8 cellular contexts compared by ENCODE assay signal in genomic region chr4:184281231-184282139, GRCh38.
DNase-seq lines count a peak whose midpoint lies in the region; ATAC-seq, FAIRE-seq and TF ChIP-seq lines count a peak whose summit lies in the region.

No MANE protein-coding gene starts in this region.

- no peaks in the 10 kb centered on the region for H3K79me2 ChIP-seq in HepG2 (ENCODE audit: insufficient read depth, low read length)

- in situ Hi-C loops in HepG2 (cut with HindIII; ENCODE audit: extremely low pct_ligation_motif_present, low pct_unique_long_range_greater_than_20kb) = no loop called here

- peaks cover 13% of the 10 kb centered on the region; the same call in 1 of the 2 replicates for H3K9me3 ChIP-seq in HepG2 (ENCODE audit: low read length)
- H3K9me3 ChIP-seq in right lobe of liver = no peaks in the 10 kb centered on the region
- no peaks in the 10 kb centered on the region for H3K9me3 ChIP-seq in upper lobe of left lung

- 0 out of 2 replicates have a peak overlapping the region, but pooled peaks have one; percentile 29 for H3K4me2 ChIP-seq in HepG2 (ENCODE audit: low read depth, low read length)

- no peaks in the 10 kb centered on the region for H3K27me3 ChIP-seq in HepG2 (ENCODE audit: control insufficient read depth in 1 of 2, insufficient read depth in 2 of 2, low read length in 2 of 2)
- no peaks in the 10 kb centered on the region for H3K27me3 ChIP-seq in right lobe of liver
- no peaks in the 10 kb centered on the region for H3K27me3 ChIP-seq in upper lobe of left lung

- ATAC-seq in HepG2 (no peak), right lobe of liver (no peak), HG03097 (IDR thresholded peaks at IDR 0.05; ENCODE audit: low FRiP score, unreplicated experiment) (peak; percentile 29), upper lobe of left lung (ENCODE audit: low FRiP score in 2 of 2) (no peak)
- peak; percentile 25 to 56 for ATAC-seq in activated naive CD4-positive, alpha-beta T cell treated with anti-CD3 and anti-CD28 coated beads, Interleukin-2, amount 50 U/mL, for 72 hours

- CTCF ChIA-PET in HepG2 (lab: Yijun Ruan, JAX; ENCODE audit: low intra/inter-chr PET ratio, low total read pairs) = no interaction called here
- CTCF ChIA-PET in HEK293T (lab: Yijun Ruan, JAX) = interaction anchor here (0.6 to 2.0 kb wide), 2 partner anchors 17 to 561 kb away, joined by 5 to 6 read pairs; no protein-coding TSS in a partner anchor

- 48% methylated on average over 12 of the region's 12 CpGs for WGBS in HepG2 (ENCODE audit: low lambda C conversion rate)
- WGBS in right lobe of liver (ENCODE audit: insufficient coverage, low coverage, low lambda C conversion rate, missing lambda C conversion rate) = 69% methylated on average over 8 of the region's 12 CpGs
- 68 to 80% methylated on average over 12 of the region's 12 CpGs for WGBS in upper lobe of left lung, 2 donors

- no peak overlapping the region for H3K9ac ChIP-seq in HepG2 (ENCODE audit: insufficient read depth, low read depth, low read length)

- H3K36me3 Mint-ChIP-seq in activated naive CD4-positive, alpha-beta T cell treated with anti-CD3 and anti-CD28 coated beads, Interleukin-2, amount 50 U/mL, for 72 hours = peaks cover 6 to 39% of the 10 kb centered on the region in 2 donors

- BruUV-seq in HepG2 (replicated peaks; lab: Mats Ljungman, UMichigan) = no TSS peak

- POLR2A ChIA-PET in HepG2 (lab: Yijun Ruan, JAX) = no interaction called here
- POLR2A ChIA-PET in HEK293T (lab: Yijun Ruan, JAX) = no interaction called here

- no peak for TF ChIP-seq POLR2A in HepG2 (IDR thresholded peaks at IDR 0.05; ENCODE audit: insufficient read depth in 1 of 2, low read depth in 2 of 2, low read length in 2 of 2)
- no peak for TF ChIP-seq POLR2A in right lobe of liver (IDR thresholded peaks at IDR 0.05)
- no peak for TF ChIP-seq POLR2A in upper lobe of left lung (IDR thresholded peaks at IDR 0.05)

- H3K9me3 Mint-ChIP-seq in activated naive CD4-positive, alpha-beta T cell treated with anti-CD3 and anti-CD28 coated beads, Interleukin-2, amount 50 U/mL, for 72 hours = peaks cover 4 to 27% of the 10 kb centered on the region in 2 donors

- no peak for TF ChIP-seq EP300 in HepG2 (IDR thresholded peaks at IDR 0.05; ENCODE audit: low read depth in 2 of 2, low read length in 2 of 2)
- TF ChIP-seq EP300 in HepG2 (CRISPR knock-in tag; IDR thresholded peaks at IDR 0.05; ENCODE audit: borderline replicate concordance) = no peak
- no peak for TF ChIP-seq EP300 in upper lobe of left lung (IDR thresholded peaks at IDR 0.05)

- no peaks in the 10 kb centered on the region for H3K36me3 ChIP-seq in HepG2 (replicated peaks in 1 of 2; ENCODE audit: control insufficient read depth in 1 of 2, insufficient read depth in 2 of 2, low read length in 2 of 2)
- H3K36me3 ChIP-seq in right lobe of liver = no peaks in the 10 kb centered on the region
- H3K36me3 ChIP-seq in upper lobe of left lung = no peaks in the 10 kb centered on the region

- no peak for TF ChIP-seq RAD21 in HepG2 (CRISPR knock-in tag; IDR thresholded peaks at IDR 0.05)

- H2AFZ ChIP-seq in HepG2 (ENCODE audit: low read length) = no peak overlapping the region

- no peak for FAIRE-seq in HepG2 (lab: Jason Lieb, UNC)

- no peaks in the 10 kb centered on the region for H4K20me1 ChIP-seq in HepG2 (ENCODE audit: insufficient read depth, low read length)

- no peak for DNase-seq in HepG2 (ENCODE audit: low spot score)
- DNase-seq in right lobe of liver = no peak
- peak in 1 of 2 donors; percentile 27 for DNase-seq in activated naive CD4-positive, alpha-beta T cell treated with anti-CD3 and anti-CD28 coated beads, Interleukin-2, amount 50 U/mL, for 72 hours (ENCODE audit: low spot score in 2 of 2)
- no peak for DNase-seq in upper lobe of left lung
- no peak for DNase-seq in NCI-H2081 treated with DMSO at 0.1 percent for 48 hours (lab: John Stamatoyannopoulos, UW)
- no peak for DNase-seq in HEK293T (ENCODE audit: extremely low spot score)
- DNase-seq in EL = no peak

- H3K4me3 ChIP-seq in HepG2 (replicated peaks in 1 of 3; ENCODE audit: insufficient read depth in 1 of 3, low read depth in 2 of 3, low read length in 3 of 3) (no peak overlapping the region), right lobe of liver (no peak overlapping the region), upper lobe of left lung (no peak overlapping the region)

- H3K4me1 ChIP-seq in HepG2 (ENCODE audit: insufficient read depth, low read length) (peaks cover 53% of the 10 kb centered on the region), right lobe of liver (peaks cover 0 to 31% (median 8%) of the 10 kb centered on the region in 4 donors), upper lobe of left lung (peaks cover 12 to 30% (median 27%) of the 10 kb centered on the region in 4 donors)

- intact Hi-C loops in HepG2 (cut with micrococcal nuclease; ENCODE audit: unreplicated experiment) (no loop called here), right lobe of liver (cut with DNase I) (no loop called here)

- TF ChIP-seq CTCF in HepG2 (CRISPR knock-in tag; IDR thresholded peaks at IDR 0.05) (no peak), right lobe of liver (IDR thresholded peaks at IDR 0.05) (no peak), upper lobe of left lung (IDR thresholded peaks at IDR 0.05) (no peak)

- peak overlapping the region; percentile 88 to 94 for H3K27ac Mint-ChIP-seq in activated naive CD4-positive, alpha-beta T cell treated with anti-CD3 and anti-CD28 coated beads, Interleukin-2, amount 50 U/mL, for 72 hours

- H3K27ac ChIP-seq in HepG2 (ENCODE audit: extremely low read length, insufficient read depth, low read length) = no peak overlapping the region
- H3K27ac ChIP-seq in right lobe of liver = peak overlapping the region in 1 of 3 donors; percentile 42
- peak overlapping the region; percentile 42 to 75 (median 70) for H3K27ac ChIP-seq in upper lobe of left lung

TF ChIP-seq in HepG2, 621 proteins besides CTCF, POLR2A, EP300 and RAD21:
- TF ChIP-seq BCL3 (CRISPR knock-in tag; IDR thresholded peaks at IDR 0.05) = 0 out of 2 replicates have a peak, but pooled peaks have one; percentile 35
- TF ChIP-seq ONECUT2 (CRISPR knock-in tag; IDR thresholded peaks at IDR 0.05) = no peak
- TF ChIP-seq MBD4 (IDR thresholded peaks at IDR 0.05; ENCODE audit: borderline replicate concordance, low read length) = no peak
- no peak for TF ChIP-seq FOXM1 (CRISPR knock-in tag; IDR thresholded peaks at IDR 0.05)

TF ChIP-seq in HEK293T, 16 proteins besides CTCF, POLR2A, EP300 and RAD21:
- TF ChIP-seq ZNF384 (IDR thresholded peaks at IDR 0.05) (no peak), ARNT (IDR thresholded peaks at IDR 0.05) (no peak), SP1 (IDR thresholded peaks at IDR 0.05) (no peak), TARDBP (IDR thresholded peaks at IDR 0.05) (no peak), HDGF (IDR thresholded peaks at IDR 0.05; ENCODE audit: borderline replicate concordance) (no peak), FOXA1 (IDR thresholded peaks at IDR 0.05) (no peak), L3MBTL2 (conservative IDR thresholded peaks at IDR 0.05) (no peak), ELF4 (IDR thresholded peaks at IDR 0.05) (no peak)

Comparison
In these comparisons a context has a peak if more than half of its experiments do, and no peak if none do; other contexts are left out.
1. ATAC-seq: peak in HG03097 (single experiment) and activated naive CD4-positive, alpha-beta T cell treated with anti-CD3 and anti-CD28 coated beads, Interleukin-2, amount 50 U/mL, for 72 hours (2 of 2); none in HepG2 (single experiment), right lobe of liver (0 of 4) and upper lobe of left lung (0 of 2).